In genomic region chr11:117143871-117144476, GRCh38 we compare ENCODE assay signal across 1 cellular context.
TF ChIP-seq lines count a peak whose summit lies in the region.

A gene with protein sequence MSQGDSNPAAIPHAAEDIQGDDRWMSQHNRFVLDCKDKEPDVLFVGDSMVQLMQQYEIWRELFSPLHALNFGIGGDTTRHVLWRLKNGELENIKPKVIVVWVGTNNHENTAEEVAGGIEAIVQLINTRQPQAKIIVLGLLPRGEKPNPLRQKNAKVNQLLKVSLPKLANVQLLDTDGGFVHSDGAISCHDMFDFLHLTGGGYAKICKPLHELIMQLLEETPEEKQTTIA (plus strand): TSS chr11:117144287. CDS start chr11:117152448, 8,161 bp downstream.

TF ChIP-seq in HepG2, 621 proteins besides CTCF, POLR2A, EP300 and RAD21 (continued from another document and continues in another):
- TF ChIP-seq ZNF609 (CRISPR knock-in tag; IDR thresholded peaks at IDR 0.05; ENCODE audit: borderline replicate concordance) (peak; percentile 52; the same call in 1 of the 2 replicates), ZFP37 (CRISPR knock-in tag; IDR thresholded peaks at IDR 0.05; ENCODE audit: borderline replicate concordance) (peak; percentile 40; the same call in 1 of the 2 replicates), RFXAP (CRISPR knock-in tag; IDR thresholded peaks at IDR 0.05; ENCODE audit: borderline replicate concordance) (peak; percentile 46; the same call in 1 of the 2 replicates), MED8 (CRISPR knock-in tag; IDR thresholded peaks at IDR 0.05; ENCODE audit: insufficient replicate concordance) (peak; percentile 88), ZSCAN29 (CRISPR knock-in tag; conservative IDR thresholded peaks at IDR 0.05) (0 out of 2 replicates have a peak, but pooled peaks have one; percentile 36), ZNF709 (CRISPR knock-in tag; IDR thresholded peaks at IDR 0.05) (peak; percentile 61), ZNF615 (CRISPR knock-in tag; IDR thresholded peaks at IDR 0.05; ENCODE audit: borderline replicate concordance) (no peak), ELF3 (CRISPR knock-in tag; IDR thresholded peaks at IDR 0.05) (peak; percentile 77; the same call in 1 of the 2 replicates), MIER3 (CRISPR knock-in tag; IDR thresholded peaks at IDR 0.05; ENCODE audit: borderline replicate concordance) (0 out of 2 replicates have a peak, but pooled peaks have one; percentile 45), ZNF282 (IDR thresholded peaks at IDR 0.05; ENCODE audit: partially characterized antibody) (no peak), GTF3A (CRISPR knock-in tag; conservative IDR thresholded peaks at IDR 0.05) (peak; percentile 73; the same call in 1 of the 2 replicates), RBAK (CRISPR knock-in tag; IDR thresholded peaks at IDR 0.05) (0 out of 2 replicates have a peak, but pooled peaks have one; percentile 24), ZBTB26 (CRISPR knock-in tag; IDR thresholded peaks at IDR 0.05; ENCODE audit: borderline replicate concordance) (no peak), ZNF224 (CRISPR knock-in tag; IDR thresholded peaks at IDR 0.05) (0 out of 2 replicates have a peak, but pooled peaks have one; percentile 23), SMARCC2 (IDR thresholded peaks at IDR 0.05) (no peak), NR2F1 (CRISPR knock-in tag; IDR thresholded peaks at IDR 0.05) (no peak), ZMAT5 (CRISPR knock-in tag; IDR thresholded peaks at IDR 0.05; ENCODE audit: borderline replicate concordance, low read depth) (no peak), ZNF10 (CRISPR knock-in tag; IDR thresholded peaks at IDR 0.05; ENCODE audit: borderline replicate concordance, low read depth) (no peak), ZNF138 (CRISPR knock-in tag; IDR thresholded peaks at IDR 0.05; ENCODE audit: low read depth) (no peak; the same call in 1 of the 2 replicates), ZNF343 (CRISPR knock-in tag; IDR thresholded peaks at IDR 0.05) (peak; percentile 28; the same call in 1 of the 2 replicates), ATF6 (CRISPR knock-in tag; conservative IDR thresholded peaks at IDR 0.05) (no peak), ZNF652 (CRISPR knock-in tag; IDR thresholded peaks at IDR 0.05; ENCODE audit: borderline replicate concordance, low read depth) (no peak), ZNF329 (CRISPR knock-in tag; IDR thresholded peaks at IDR 0.05; ENCODE audit: low read depth) (no peak), BCL6 (CRISPR knock-in tag; IDR thresholded peaks at IDR 0.05) (peak; percentile 46; the same call in 1 of the 2 replicates), ZNF562 (CRISPR knock-in tag; IDR thresholded peaks at IDR 0.05; ENCODE audit: borderline replicate concordance) (no peak; the same call in 1 of the 2 replicates), CBX5 (CRISPR knock-in tag; IDR thresholded peaks at IDR 0.05; ENCODE audit: borderline replicate concordance) (peak; percentile 75; the same call in 1 of the 2 replicates), NCOA5 (CRISPR knock-in tag; IDR thresholded peaks at IDR 0.05) (no peak), ZGPAT (CRISPR knock-in tag; IDR thresholded peaks at IDR 0.05) (peak; percentile 84), HDAC6 (IDR thresholded peaks at IDR 0.05; ENCODE audit: low read depth, low read length) (no peak), SP5 (CRISPR knock-in tag; IDR thresholded peaks at IDR 0.05; ENCODE audit: borderline replicate concordance, low read depth) (peak; percentile 68), MBD4 (IDR thresholded peaks at IDR 0.05; ENCODE audit: borderline replicate concordance, low read length) (no peak), KIAA2018 (CRISPR knock-in tag; IDR thresholded peaks at IDR 0.05; ENCODE audit: borderline replicate concordance) (no peak)
- TF ChIP-seq, protein P1, sequence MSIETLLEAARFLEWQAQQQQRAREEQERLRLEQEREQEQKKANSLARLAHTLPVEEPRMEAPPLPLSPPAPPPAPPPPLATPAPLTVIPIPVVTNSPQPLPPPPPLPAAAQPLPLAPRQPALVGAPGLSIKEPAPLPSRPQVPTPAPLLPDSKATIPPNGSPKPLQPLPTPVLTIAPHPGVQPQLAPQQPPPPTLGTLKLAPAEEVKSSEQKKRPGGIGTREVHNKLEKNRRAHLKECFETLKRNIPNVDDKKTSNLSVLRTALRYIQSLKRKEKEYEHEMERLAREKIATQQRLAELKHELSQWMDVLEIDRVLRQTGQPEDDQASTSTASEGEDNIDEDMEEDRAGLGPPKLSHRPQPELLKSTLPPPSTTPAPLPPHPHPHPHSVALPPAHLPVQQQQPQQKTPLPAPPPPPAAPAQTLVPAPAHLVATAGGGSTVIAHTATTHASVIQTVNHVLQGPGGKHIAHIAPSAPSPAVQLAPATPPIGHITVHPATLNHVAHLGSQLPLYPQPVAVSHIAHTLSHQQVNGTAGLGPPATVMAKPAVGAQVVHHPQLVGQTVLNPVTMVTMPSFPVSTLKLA (IDR thresholded peaks at IDR 0.05), result peak; percentile 59
- TF ChIP-seq, protein P2, sequence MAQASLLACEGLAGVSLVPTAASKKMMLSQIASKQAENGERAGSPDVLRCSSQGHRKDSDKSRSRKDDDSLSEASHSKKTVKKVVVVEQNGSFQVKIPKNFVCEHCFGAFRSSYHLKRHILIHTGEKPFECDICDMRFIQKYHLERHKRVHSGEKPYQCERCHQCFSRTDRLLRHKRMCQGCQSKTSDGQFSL (CRISPR knock-in tag; IDR thresholded peaks at IDR 0.05), result no peak
- TF ChIP-seq, protein P3, sequence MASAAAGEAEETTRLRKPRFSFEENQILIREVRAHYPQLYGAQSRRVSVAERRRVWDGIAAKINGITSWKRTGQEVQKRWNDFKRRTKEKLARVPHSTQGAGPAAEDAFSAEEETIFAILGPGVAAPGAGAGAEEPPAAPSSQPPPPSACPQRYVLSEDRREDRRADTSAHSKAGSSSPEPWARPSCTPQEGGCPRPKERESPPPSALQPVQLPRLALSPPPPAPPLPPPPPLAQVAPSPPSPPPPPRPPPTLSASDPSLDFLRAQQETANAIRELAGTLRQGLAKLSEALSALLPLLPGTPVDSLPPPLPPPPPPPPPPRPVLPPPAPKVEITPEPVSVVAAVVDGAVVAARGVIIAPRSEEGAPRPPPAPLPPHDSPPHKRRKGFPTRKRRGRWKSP (CRISPR knock-in tag; IDR thresholded peaks at IDR 0.05), result peak; percentile 56; the same call in 1 of the 2 replicates
